Comparison of ENCODE assay signal across 1 cellular context in the genomic region with DNA sequence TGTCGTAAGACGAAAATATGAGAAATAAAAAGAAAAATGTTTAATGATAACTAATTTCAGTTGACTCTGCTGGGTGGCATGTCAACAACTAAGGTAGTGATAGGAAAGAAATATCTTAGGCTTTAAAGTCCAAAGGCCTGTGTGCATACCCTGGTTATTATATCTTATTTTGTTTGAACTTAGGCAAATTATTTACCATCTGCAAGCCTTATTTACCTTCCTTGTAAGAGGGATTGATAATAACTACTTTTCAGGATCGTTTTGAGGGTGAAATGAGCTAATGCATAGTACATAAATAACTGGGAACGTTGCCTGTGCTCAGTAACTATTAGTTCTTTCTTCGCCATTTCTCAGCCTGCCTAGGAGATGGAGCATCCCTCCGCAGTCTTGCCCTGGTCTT.
A peak's percentile ranks its signal among the peaks of the same experiment; 100 is the strongest.
TF ChIP-seq lines count a peak whose summit lies in the region.

No MANE protein-coding gene starts in this region.

TF ChIP-seq in HepG2, 621 proteins besides CTCF, POLR2A, EP300 and RAD21 (continues in another document):
- TF ChIP-seq, protein P1, sequence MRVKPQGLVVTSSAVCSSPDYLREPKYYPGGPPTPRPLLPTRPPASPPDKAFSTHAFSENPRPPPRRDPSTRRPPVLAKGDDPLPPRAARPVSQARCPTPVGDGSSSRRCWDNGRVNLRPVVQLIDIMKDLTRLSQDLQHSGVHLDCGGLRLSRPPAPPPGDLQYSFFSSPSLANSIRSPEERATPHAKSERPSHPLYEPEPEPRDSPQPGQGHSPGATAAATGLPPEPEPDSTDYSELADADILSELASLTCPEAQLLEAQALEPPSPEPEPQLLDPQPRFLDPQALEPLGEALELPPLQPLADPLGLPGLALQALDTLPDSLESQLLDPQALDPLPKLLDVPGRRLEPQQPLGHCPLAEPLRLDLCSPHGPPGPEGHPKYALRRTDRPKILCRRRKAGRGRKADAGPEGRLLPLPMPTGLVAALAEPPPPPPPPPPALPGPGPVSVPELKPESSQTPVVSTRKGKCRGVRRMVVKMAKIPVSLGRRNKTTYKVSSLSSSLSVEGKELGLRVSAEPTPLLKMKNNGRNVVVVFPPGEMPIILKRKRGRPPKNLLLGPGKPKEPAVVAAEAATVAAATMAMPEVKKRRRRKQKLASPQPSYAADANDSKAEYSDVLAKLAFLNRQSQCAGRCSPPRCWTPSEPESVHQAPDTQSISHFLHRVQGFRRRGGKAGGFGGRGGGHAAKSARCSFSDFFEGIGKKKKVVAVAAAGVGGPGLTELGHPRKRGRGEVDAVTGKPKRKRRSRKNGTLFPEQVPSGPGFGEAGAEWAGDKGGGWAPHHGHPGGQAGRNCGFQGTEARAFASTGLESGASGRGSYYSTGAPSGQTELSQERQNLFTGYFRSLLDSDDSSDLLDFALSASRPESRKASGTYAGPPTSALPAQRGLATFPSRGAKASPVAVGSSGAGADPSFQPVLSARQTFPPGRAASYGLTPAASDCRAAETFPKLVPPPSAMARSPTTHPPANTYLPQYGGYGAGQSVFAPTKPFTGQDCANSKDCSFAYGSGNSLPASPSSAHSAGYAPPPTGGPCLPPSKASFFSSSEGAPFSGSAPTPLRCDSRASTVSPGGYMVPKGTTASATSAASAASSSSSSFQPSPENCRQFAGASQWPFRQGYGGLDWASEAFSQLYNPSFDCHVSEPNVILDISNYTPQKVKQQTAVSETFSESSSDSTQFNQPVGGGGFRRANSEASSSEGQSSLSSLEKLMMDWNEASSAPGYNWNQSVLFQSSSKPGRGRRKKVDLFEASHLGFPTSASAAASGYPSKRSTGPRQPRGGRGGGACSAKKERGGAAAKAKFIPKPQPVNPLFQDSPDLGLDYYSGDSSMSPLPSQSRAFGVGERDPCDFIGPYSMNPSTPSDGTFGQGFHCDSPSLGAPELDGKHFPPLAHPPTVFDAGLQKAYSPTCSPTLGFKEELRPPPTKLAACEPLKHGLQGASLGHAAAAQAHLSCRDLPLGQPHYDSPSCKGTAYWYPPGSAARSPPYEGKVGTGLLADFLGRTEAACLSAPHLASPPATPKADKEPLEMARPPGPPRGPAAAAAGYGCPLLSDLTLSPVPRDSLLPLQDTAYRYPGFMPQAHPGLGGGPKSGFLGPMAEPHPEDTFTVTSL (CRISPR knock-in tag; IDR thresholded peaks at IDR 0.05; ENCODE audit: borderline replicate concordance), result peak; percentile 47; the same call in 1 of the 2 replicates
- peak; percentile 66; the same call in 1 of the 2 replicates for TF ChIP-seq SIX1 (CRISPR knock-in tag; IDR thresholded peaks at IDR 0.05; ENCODE audit: borderline replicate concordance)
- TF ChIP-seq RARA (CRISPR knock-in tag; IDR thresholded peaks at IDR 0.05), result peak; percentile 64; the same call in 1 of the 2 replicates
- peak; percentile 42; the same call in 1 of the 2 replicates for TF ChIP-seq TCF7 (IDR thresholded peaks at IDR 0.05; ENCODE audit: low read depth)
- TF ChIP-seq SOX6 (IDR thresholded peaks at IDR 0.05), result no peak
- peak; percentile 42 for TF ChIP-seq SOX6 (CRISPR knock-in tag; IDR thresholded peaks at IDR 0.05)
- 0 out of 2 replicates have a peak, but pooled peaks have one; percentile 20 for TF ChIP-seq HDAC2 (CRISPR knock-in tag; IDR thresholded peaks at IDR 0.05)
- TF ChIP-seq NCOR1 (IDR thresholded peaks at IDR 0.05; ENCODE audit: borderline replicate concordance, low read length), result peak; percentile 41; the same call in 1 of the 2 replicates
- TF ChIP-seq MIXL1 (CRISPR knock-in tag; IDR thresholded peaks at IDR 0.05), result 0 out of 2 replicates have a peak, but pooled peaks have one; percentile 31
- 0 out of 2 replicates have a peak, but pooled peaks have one; percentile 55 for TF ChIP-seq KDM6A (CRISPR knock-in tag; IDR thresholded peaks at IDR 0.05; ENCODE audit: low read depth)
- TF ChIP-seq HNRNPLL (IDR thresholded peaks at IDR 0.05; ENCODE audit: low read depth, low read length, poor library complexity, severe bottlenecking), result no peak
- TF ChIP-seq SCMH1 (CRISPR knock-in tag; IDR thresholded peaks at IDR 0.05; ENCODE audit: borderline replicate concordance), result no peak
- TF ChIP-seq, protein P2, sequence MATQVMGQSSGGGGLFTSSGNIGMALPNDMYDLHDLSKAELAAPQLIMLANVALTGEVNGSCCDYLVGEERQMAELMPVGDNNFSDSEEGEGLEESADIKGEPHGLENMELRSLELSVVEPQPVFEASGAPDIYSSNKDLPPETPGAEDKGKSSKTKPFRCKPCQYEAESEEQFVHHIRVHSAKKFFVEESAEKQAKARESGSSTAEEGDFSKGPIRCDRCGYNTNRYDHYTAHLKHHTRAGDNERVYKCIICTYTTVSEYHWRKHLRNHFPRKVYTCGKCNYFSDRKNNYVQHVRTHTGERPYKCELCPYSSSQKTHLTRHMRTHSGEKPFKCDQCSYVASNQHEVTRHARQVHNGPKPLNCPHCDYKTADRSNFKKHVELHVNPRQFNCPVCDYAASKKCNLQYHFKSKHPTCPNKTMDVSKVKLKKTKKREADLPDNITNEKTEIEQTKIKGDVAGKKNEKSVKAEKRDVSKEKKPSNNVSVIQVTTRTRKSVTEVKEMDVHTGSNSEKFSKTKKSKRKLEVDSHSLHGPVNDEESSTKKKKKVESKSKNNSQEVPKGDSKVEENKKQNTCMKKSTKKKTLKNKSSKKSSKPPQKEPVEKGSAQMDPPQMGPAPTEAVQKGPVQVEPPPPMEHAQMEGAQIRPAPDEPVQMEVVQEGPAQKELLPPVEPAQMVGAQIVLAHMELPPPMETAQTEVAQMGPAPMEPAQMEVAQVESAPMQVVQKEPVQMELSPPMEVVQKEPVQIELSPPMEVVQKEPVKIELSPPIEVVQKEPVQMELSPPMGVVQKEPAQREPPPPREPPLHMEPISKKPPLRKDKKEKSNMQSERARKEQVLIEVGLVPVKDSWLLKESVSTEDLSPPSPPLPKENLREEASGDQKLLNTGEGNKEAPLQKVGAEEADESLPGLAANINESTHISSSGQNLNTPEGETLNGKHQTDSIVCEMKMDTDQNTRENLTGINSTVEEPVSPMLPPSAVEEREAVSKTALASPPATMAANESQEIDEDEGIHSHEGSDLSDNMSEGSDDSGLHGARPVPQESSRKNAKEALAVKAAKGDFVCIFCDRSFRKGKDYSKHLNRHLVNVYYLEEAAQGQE (IDR thresholded peaks at IDR 0.05; ENCODE audit: borderline replicate concordance in 1 of 2, low read depth in 1 of 2, low read length in 2 of 2), result 0 out of 4 replicates have a peak, but pooled peaks of 1 of the 2 experiments have one; percentile 8
- TF ChIP-seq, protein P3, sequence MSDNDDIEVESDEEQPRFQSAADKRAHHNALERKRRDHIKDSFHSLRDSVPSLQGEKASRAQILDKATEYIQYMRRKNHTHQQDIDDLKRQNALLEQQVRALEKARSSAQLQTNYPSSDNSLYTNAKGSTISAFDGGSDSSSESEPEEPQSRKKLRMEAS (IDR thresholded peaks at IDR 0.05), result 0 out of 2 replicates have a peak, but pooled peaks have one; percentile 20
- TF ChIP-seq NFATC3 (CRISPR knock-in tag; IDR thresholded peaks at IDR 0.05), result no peak
- no peak for TF ChIP-seq SRF (IDR thresholded peaks at IDR 0.05; ENCODE audit: low read depth, low read length)
- no peak for TF ChIP-seq SNAPC4 (CRISPR knock-in tag; IDR thresholded peaks at IDR 0.05)
- TF ChIP-seq SOX13 (IDR thresholded peaks at IDR 0.05), result no peak
- peak in 1 of 2 experiments; percentile 38; a peak in 1 of 4 replicates for TF ChIP-seq SOX13 (CRISPR knock-in tag; conservative IDR thresholded peaks at IDR 0.05 in 1 of 2, IDR thresholded peaks at IDR 0.05 in 1 of 2)
- peak; percentile 36; the same call in 1 of the 2 replicates for TF ChIP-seq HNF4G (IDR thresholded peaks at IDR 0.05; ENCODE audit: borderline replicate concordance, low read depth, low read length)
- TF ChIP-seq HNF4G (CRISPR knock-in tag; IDR thresholded peaks at IDR 0.05; ENCODE audit: borderline replicate concordance, low read depth), result no peak
- no peak for TF ChIP-seq ZFP36L2 (CRISPR knock-in tag; IDR thresholded peaks at IDR 0.05)
- TF ChIP-seq NCOA2 (CRISPR knock-in tag; IDR thresholded peaks at IDR 0.05), result peak; percentile 63
- TF ChIP-seq U2AF1 (optimal IDR thresholded peaks at IDR 0.05; ENCODE audit: low read depth, low read length), result no peak
- no peak for TF ChIP-seq ELF1 (CRISPR knock-in tag; IDR thresholded peaks at IDR 0.05)
- peak; percentile 45; the same call in 1 of the 2 replicates for TF ChIP-seq RERE (CRISPR knock-in tag; IDR thresholded peaks at IDR 0.05; ENCODE audit: low read depth)
- 0 out of 2 replicates have a peak, but pooled peaks have one; percentile 33 for TF ChIP-seq ZGPAT (CRISPR knock-in tag; IDR thresholded peaks at IDR 0.05)
- no peak for TF ChIP-seq CREB1 (IDR thresholded peaks at IDR 0.05)
- peak; percentile 40; the same call in 1 of the 2 replicates for TF ChIP-seq CREB1 (CRISPR knock-in tag; IDR thresholded peaks at IDR 0.05)
- TF ChIP-seq RXRB (CRISPR knock-in tag; IDR thresholded peaks at IDR 0.05; ENCODE audit: borderline replicate concordance), result peak; percentile 24; the same call in 1 of the 2 replicates
- TF ChIP-seq MED1 (CRISPR knock-in tag; IDR thresholded peaks at IDR 0.05), result peak; percentile 56
- no peak for TF ChIP-seq TARDBP (CRISPR knock-in tag; IDR thresholded peaks at IDR 0.05)
